In genomic region chr12:77847665-77848431, GRCh38 we compare ENCODE assay signal across 9 cellular contexts. TPM values are rescaled to one million over a fixed set of nuclear protein-coding genes. Genes with fewer than 3 reads are reported as not detected.
DNase-seq lines count a peak whose midpoint lies in the region; ATAC-seq and TF ChIP-seq lines count a peak whose summit lies in the region.
"Had no signal": no experiment of that assay in that cellular context is flagged by ENCODE, and none has a peak within 500 bp of the region (broad histone marks: within the 10 kb centered on the region; RNA-seq: fewer than 3 reads in every experiment).

No MANE protein-coding gene starts in this region.

- H3K27me3 ChIP-seq in spleen (replicated peaks in 1 of 7) (no peaks in the 10 kb centered on the region), thyroid gland (no peaks in the 10 kb centered on the region)

- ATAC-seq in GM18505 (IDR thresholded peaks at IDR 0.05; ENCODE audit: unreplicated experiment) = peak; percentile 33

- TF ChIP-seq CTCF in retinal pigment epithelial cell (conservative IDR thresholded peaks at IDR 0.05; ENCODE audit: low read depth, low read length) = no peak
- TF ChIP-seq CTCF in spleen (IDR thresholded peaks at IDR 0.05 in 8 of 11, conservative IDR thresholded peaks at IDR 0.05 in 3 of 11) = no peak
- TF ChIP-seq CTCF in thyroid gland (IDR thresholded peaks at IDR 0.05) = no peak

- intact Hi-C loops in spleen (cut with DNase I; ENCODE audit: low total_unique reads) = no loop called here
- intact Hi-C loops in thyroid gland (cut with DNase I) = no loop called here

- H3K4me1 ChIP-seq in spleen = peaks cover 0 to 11% (median 2%) of the 10 kb centered on the region in 6 donors
- no peaks in the 10 kb centered on the region for H3K4me1 ChIP-seq in thyroid gland

- TF ChIP-seq POLR2A in GM18505 (IDR thresholded peaks at IDR 0.05; ENCODE audit: borderline replicate concordance, extremely low read depth, insufficient read depth, insufficient read length) (no peak), spleen (IDR thresholded peaks at IDR 0.05) (no peak), thyroid gland (IDR thresholded peaks at IDR 0.05) (no peak)

- H3K4me3 ChIP-seq in retinal pigment epithelial cell (ENCODE audit: low read length) (no peak overlapping the region), spleen (no peak overlapping the region), thyroid gland (replicated peaks in 1 of 3) (no peak overlapping the region)

- DNase-seq in NAMALWA (ENCODE audit: low spot score) (peak; percentile 7), epithelial cell of prostate (ENCODE audit: low read depth, low spot score) (peak; percentile 93), retinal pigment epithelial cell (ENCODE audit: low read depth) (peak; percentile 8), spleen (no peak), thyroid gland (no peak)
- DNase-seq in activated CD4-positive, alpha-beta T cell treated with anti-CD3 and anti-CD28 coated beads for 1 hour = no peak
- DNase-seq in activated naive CD4-positive, alpha-beta T cell treated with Interleukin-2 at 50 U/mL for 16 hours = no peak

- H3K27ac ChIP-seq in epithelial cell of prostate (peak overlapping the region; percentile 13), spleen (peak overlapping the region in 3 of 8 donors; percentile 22 to 36 (median 32)), thyroid gland (peak overlapping the region in 1 of 3 donors; percentile 8)

- peaks cover 0 to 4% (median under 1%) of the 10 kb centered on the region in 8 donors for H3K9me3 ChIP-seq in spleen
- no peaks in the 10 kb centered on the region for H3K9me3 ChIP-seq in thyroid gland

- 13 to 36% (median 34%) methylated on average over 3 of the region's 3 CpGs for WGBS in spleen, 5 donors
- WGBS in thyroid gland, 2 donors = 41 to 57% methylated on average over 3 of the region's 3 CpGs

- H3K36me3 ChIP-seq in spleen = no peaks in the 10 kb centered on the region
- no peaks in the 10 kb centered on the region for H3K36me3 ChIP-seq in thyroid gland

RNA-seq across cellular contexts. Expression of gene NAV3, which starts 17.2 kb away (rescaled TPM):
- total RNA-seq in spleen (100 to 1,000 TPM in 1 of 7 donors, 10 to 100 TPM in 6; 39.8 to 111 (median 71.9) TPM), thyroid gland (10 to 100 TPM in 1 of 4 donors, 1 to 10 TPM in 3; 5.7 to 21.9 (median 7.6) TPM)
- 1 to 10 TPM in 2 of 3 donors, under 1 TPM in 1; 0.74 to 5.2 (median 2.1) TPM for polyA plus RNA-seq in spleen
- total RNA-seq: activated T-helper 1 cell treated with anti-CD3 and anti-CD28 coated beads, Interleukin-12 subunit alpha, Interleukin-12 subunit beta, Interleukin-2, Interleukin-4 antibody, amounts not matched to agents 30 ng/mL and 10 ng/mL and 1 ng/mL, durations not matched to agents 14 hours and 24 hours and 36 hours had no signal

Comparison
In these comparisons a context has a peak if more than half of its experiments do, and no peak if none do; other contexts are left out.
1. DNase-seq: peak in NAMALWA (single experiment), epithelial cell of prostate (single experiment) and retinal pigment epithelial cell (single experiment); none in activated CD4-positive, alpha-beta T cell treated with anti-CD3 and anti-CD28 coated beads for 1 hour (single experiment), activated naive CD4-positive, alpha-beta T cell treated with Interleukin-2 at 50 U/mL for 16 hours (single experiment), spleen (single experiment) and thyroid gland (0 of 2).